In genomic region chr5:58459276-58459859, GRCh38 we compare ENCODE assay signal across 9 cellular contexts. TPM values are rescaled to one million over a fixed set of nuclear protein-coding genes. Genes with fewer than 3 reads are reported as not detected.
DNase-seq lines count a peak whose midpoint lies in the region; ATAC-seq and TF ChIP-seq lines count a peak whose summit lies in the region.
"Had no signal": no experiment of that assay in that cellular context is flagged by ENCODE, and none has a peak within 500 bp of the region (broad histone marks: within the 10 kb centered on the region; RNA-seq: fewer than 3 reads in every experiment).

No MANE protein-coding gene starts in this region.

- peak overlapping the region; percentile 87 to 99 for H3K27ac ChIP-seq in liver (ENCODE audit: low read depth in 1 of 2, low read length in 2 of 2)
- H3K27ac ChIP-seq in stomach smooth muscle (ENCODE audit: low read length), result peak overlapping the region; percentile 89

- H3K36me3 Mint-ChIP-seq in HFFc6 (ENCODE audit: low read depth), result peaks cover 47% of the 10 kb centered on the region

- ATAC-seq in HG03139 (IDR thresholded peaks at IDR 0.05; ENCODE audit: unreplicated experiment), result no peak
- ATAC-seq in HG03457 (IDR thresholded peaks at IDR 0.05; ENCODE audit: unreplicated experiment), result no peak

- peaks cover 0 to 32% (median 27%) of the 10 kb centered on the region in 4 donors for H3K36me3 ChIP-seq in liver (ENCODE audit: control insufficient read depth in 4 of 4, insufficient read depth in 3 of 4, low read depth in 1 of 4, low read length in 3 of 4)
- H3K36me3 ChIP-seq in stomach smooth muscle (ENCODE audit: control insufficient read depth in 2 of 2, insufficient read depth in 2 of 2, low read length in 2 of 2), result peaks cover 7 to 14% of the 10 kb centered on the region in 2 donors

- peaks cover 2 to 17% (median 12%) of the 10 kb centered on the region in 4 donors for H3K4me1 ChIP-seq in liver (ENCODE audit: control insufficient read depth in 4 of 4, insufficient read depth in 4 of 4, low read length in 3 of 4)
- H3K4me1 ChIP-seq in stomach smooth muscle (ENCODE audit: control insufficient read depth, insufficient read depth, low read length), result peaks cover 5% of the 10 kb centered on the region

- H3K27ac Mint-ChIP-seq in HFFc6, result peak overlapping the region; percentile 86

- H3K27me3 ChIP-seq in liver (ENCODE audit: control insufficient read depth in 4 of 4, insufficient read depth in 4 of 4, low read length in 3 of 4) (no peaks in the 10 kb centered on the region), stomach smooth muscle (ENCODE audit: control insufficient read depth in 1 of 2, insufficient read depth in 2 of 2, low read length in 2 of 2) (no peaks in the 10 kb centered on the region)

- TF ChIP-seq CTCF in HFFc6 (IDR thresholded peaks at IDR 0.05), result no peak
- TF ChIP-seq CTCF in choroid plexus epithelial cell (conservative IDR thresholded peaks at IDR 0.05; ENCODE audit: low read depth, low read length), result no peak
- no peak for TF ChIP-seq CTCF in liver (IDR thresholded peaks at IDR 0.05; ENCODE audit: low read depth, low read length, missing input control)

- WGBS in liver, result 1% methylated on average over 43 of the region's 43 CpGs

- DNase-seq in DMS53 (lab: John Stamatoyannopoulos, UW) (peak; percentile 65), HFFc6 (peak; percentile 30), SK-N-DZ (ENCODE audit: low spot score) (peak; percentile 57), choroid plexus epithelial cell (ENCODE audit: low read depth) (peak; percentile 68)

- H3K9me3 ChIP-seq in liver (ENCODE audit: control insufficient read depth in 4 of 4, low read length in 3 of 4) (no peaks in the 10 kb centered on the region), stomach smooth muscle (ENCODE audit: control insufficient read depth in 2 of 2, low read length in 2 of 2) (no peaks in the 10 kb centered on the region)

- peaks cover 60% of the 10 kb centered on the region for H3K4me1 Mint-ChIP-seq in HFFc6 (ENCODE audit: low read depth)

- peak overlapping the region; percentile 96 for H3K4me3 Mint-ChIP-seq in HFFc6

- no peak for TF ChIP-seq RAD21 in liver (IDR thresholded peaks at IDR 0.05)

- H3K4me3 ChIP-seq in choroid plexus epithelial cell (ENCODE audit: low read depth, low read length) (peak overlapping the region; percentile 85), liver (ENCODE audit: low read depth in 1 of 3, low read length in 3 of 3) (peak overlapping the region; percentile 68 to 84 (median 82)), stomach smooth muscle (ENCODE audit: low read length in 2 of 2) (peak overlapping the region; percentile 61 to 80)

- H3K27me3 Mint-ChIP-seq in HFFc6 (ENCODE audit: insufficient read depth), result peaks cover 6% of the 10 kb centered on the region

- H3K9ac ChIP-seq in liver (ENCODE audit: low read depth in 1 of 2, low read length in 2 of 2) (peak overlapping the region; percentile 80 to 82), stomach smooth muscle (ENCODE audit: low read length in 2 of 2) (peak overlapping the region; percentile 66 to 72)

- no peaks in the 10 kb centered on the region for H3K9me3 Mint-ChIP-seq in HFFc6

TF ChIP-seq in liver, 16 proteins besides CTCF, POLR2A, EP300 and RAD21:
- no peak for TF ChIP-seq EGR1 (IDR thresholded peaks at IDR 0.05; ENCODE audit: low read depth in 2 of 2)
- TF ChIP-seq ATF3 (IDR thresholded peaks at IDR 0.05), result no peak
- no peak for TF ChIP-seq MAX (IDR thresholded peaks at IDR 0.05)
- no peak for TF ChIP-seq YY1 (IDR thresholded peaks at IDR 0.05)
- no peak for TF ChIP-seq HNF4G (IDR thresholded peaks at IDR 0.05)

RNA-seq across cellular contexts. Expression of gene PLK2, which starts 0.5 kb away (rescaled TPM):
- 10 to 100 TPM; 50.4 to 80.1 (median 71.3) TPM for total RNA-seq in HFFc6 (2021; fragmentation: NEBNext Ultra II Directional; extraction: Animal tissue kit (Norgen Biotek cat#: 25700))
- polyA plus RNA-seq in SK-N-DZ (2014; cell fraction: cytosol; rRNA removed), result 4.3 and 4.8 TPM in 2 replicates
- 15.5 and 16.6 TPM in 2 replicates for polyA plus RNA-seq in SK-N-DZ (2014; cell fraction: nucleus; rRNA removed)
- 10 to 100 TPM; 34.9 to 39.5 TPM for total RNA-seq in liver
- polyA plus RNA-seq in liver, result 1 to 10 TPM; 5.9 to 9.7 TPM

RNA-seq across cellular contexts. Expression of gene GAPT, which starts 31.9 kb away (rescaled TPM):
- not detected for total RNA-seq in HFFc6 (2021; fragmentation: NEBNext Ultra II Directional; extraction: Animal tissue kit (Norgen Biotek cat#: 25700))
- polyA plus RNA-seq in SK-N-DZ (2014; cell fraction: cytosol; rRNA removed), result not detected in 2 replicates
- polyA plus RNA-seq in SK-N-DZ (2014; cell fraction: nucleus; rRNA removed), result not detected in 2 replicates
- 1 to 10 TPM; 1.4 to 2.5 TPM for total RNA-seq in liver
- under 1 TPM; 0.17 to 0.46 TPM for polyA plus RNA-seq in liver
- total RNA-seq: T-helper 2 cell treated with Interferon-gamma antibody and Interleukin-4, amounts not matched to agents 100 ng/mL and 5 ng/mL, for 36 hours had no signal
